Comparison of ENCODE assay signal across 8 cellular contexts in the genomic region with DNA sequence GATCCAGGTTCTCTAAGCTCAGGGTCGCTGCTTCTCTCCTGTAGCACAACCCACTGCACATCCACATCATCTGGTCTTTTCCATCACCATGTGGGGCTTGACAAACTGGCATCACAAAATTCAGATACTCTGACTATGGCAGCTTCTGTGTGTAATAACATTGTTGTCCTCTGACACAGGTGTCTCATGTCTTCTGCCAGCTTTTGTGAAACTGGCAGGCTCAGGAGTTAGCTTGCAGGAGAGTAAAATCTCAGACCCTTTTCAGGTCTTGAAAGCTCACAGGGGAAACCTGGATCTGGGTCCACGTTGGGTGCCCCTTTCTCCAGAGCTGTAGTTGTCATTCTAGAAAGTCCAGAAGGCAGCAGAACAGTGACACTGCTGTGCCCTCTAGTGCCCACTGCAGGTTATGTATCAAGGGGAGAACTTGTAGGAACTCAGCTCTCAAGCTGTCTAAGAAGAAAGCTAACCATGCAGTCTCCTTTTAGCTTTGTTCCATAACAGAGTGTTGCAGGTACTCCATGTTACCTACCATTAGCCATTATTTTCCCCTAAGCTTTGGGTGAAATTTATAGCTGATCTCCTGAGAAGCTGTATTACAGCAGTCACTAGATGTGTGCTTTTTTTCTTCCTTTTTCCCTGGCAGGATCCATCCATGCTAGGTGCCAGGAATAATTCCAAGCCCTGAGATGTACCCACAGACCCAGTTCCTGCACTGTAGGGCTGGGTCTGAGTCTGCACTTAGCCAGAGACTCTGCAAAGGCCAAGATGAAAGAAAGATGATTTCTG.
DNase-seq lines count a peak whose midpoint lies in the region; ATAC-seq, FAIRE-seq and TF ChIP-seq lines count a peak whose summit lies in the region.

No MANE protein-coding gene starts in this region.

- FAIRE-seq in small intestine (lab: Jason Lieb, UNC) = no peak

- CTCF ChIA-PET in activated CD4-positive, alpha-beta T cell treated with anti-CD3 and anti-CD28 coated beads for 36 hours (lab: Charles Lee) = interaction anchor here (0.6 to 0.7 kb wide), 2 partner anchors 10 to 1291 kb away, joined by 3 to 4 read pairs; no protein-coding TSS in a partner anchor

- POLR2A ChIA-PET in activated CD4-positive, alpha-beta T cell treated with anti-CD3 and anti-CD28 coated beads for 36 hours (lab: Charles Lee) = no interaction called here

- intact Hi-C loops in activated CD4-positive, alpha-beta T cell treated with anti-CD3 and anti-CD28 coated beads for 36 hours (cut with DNase I, micrococcal nuclease) = no loop called here

- no peaks in the 10 kb centered on the region for H3K4me1 ChIP-seq in small intestine (ENCODE audit: control insufficient read depth in 2 of 2, insufficient read depth in 1 of 2, low read depth in 1 of 2, low read length in 1 of 2)

- no peak overlapping the region for H3K27ac Mint-ChIP-seq in activated CD4-positive, alpha-beta T cell treated with anti-CD3 and anti-CD28 coated beads for 36 hours
- H3K27ac Mint-ChIP-seq in chondrocyte (ENCODE audit: unreplicated experiment) = no peak overlapping the region

- no peaks in the 10 kb centered on the region for H3K27me3 Mint-ChIP-seq in activated CD4-positive, alpha-beta T cell treated with anti-CD3 and anti-CD28 coated beads for 36 hours
- no peaks in the 10 kb centered on the region for H3K27me3 Mint-ChIP-seq in chondrocyte (ENCODE audit: low read depth)

- WGBS in small intestine, 3 donors = 7 to 21% (median 11%) methylated on average over 2 of the region's 2 CpGs

- no peaks in the 10 kb centered on the region for H3K36me3 ChIP-seq in small intestine (ENCODE audit: control insufficient read depth in 2 of 2, insufficient read depth in 2 of 2, low read length in 2 of 2)

- H3K9me3 ChIP-seq in small intestine (ENCODE audit: control insufficient read depth, low read depth) = no peaks in the 10 kb centered on the region

- no peak overlapping the region for H3K4me3 ChIP-seq in small intestine (ENCODE audit: low read depth in 1 of 2, low read length in 2 of 2)

- TF ChIP-seq CTCF in chondrocyte (IDR thresholded peaks at IDR 0.05) = peak; percentile 37

- H3K27ac ChIP-seq in small intestine (ENCODE audit: low read depth in 1 of 2, low read length in 1 of 2) = no peak overlapping the region

- peaks cover 7% of the 10 kb centered on the region for H3K36me3 Mint-ChIP-seq in activated CD4-positive, alpha-beta T cell treated with anti-CD3 and anti-CD28 coated beads for 36 hours (ENCODE audit: low read depth)
- no peaks in the 10 kb centered on the region for H3K36me3 Mint-ChIP-seq in chondrocyte (ENCODE audit: low read depth)

- peak; percentile 5 for DNase-seq in activated CD4-positive, alpha-beta T cell treated with anti-CD3 and anti-CD28 coated beads for 36 hours
- DNase-seq in activated CD4-positive, alpha-beta T cell treated with anti-CD3 and anti-CD28 coated beads for 1 hour = no peak
- peak; percentile 76 to 85 for DNase-seq in Kasumi-1 (lab: John Stamatoyannopoulos, UW)
- DNase-seq in chondrocyte (ENCODE audit: low spot score) = no peak
- peak; percentile 1 for DNase-seq in small intestine
- DNase-seq in activated CD4-positive, alpha-beta T cell treated with anti-CD3 and anti-CD28 coated beads, Interleukin-2, amount 50 U/mL, for 48 hours = no peak

- H3K27me3 ChIP-seq in small intestine (ENCODE audit: control insufficient read depth in 2 of 2, insufficient read depth in 2 of 2, low read length in 2 of 2) = no peaks in the 10 kb centered on the region

- no peak overlapping the region for H3K4me3 Mint-ChIP-seq in activated CD4-positive, alpha-beta T cell treated with anti-CD3 and anti-CD28 coated beads for 36 hours
- H3K4me3 Mint-ChIP-seq in chondrocyte (ENCODE audit: unreplicated experiment) = no peak overlapping the region

- peaks cover 25% of the 10 kb centered on the region for H3K9me3 Mint-ChIP-seq in activated CD4-positive, alpha-beta T cell treated with anti-CD3 and anti-CD28 coated beads for 36 hours (ENCODE audit: low read depth)
- H3K9me3 Mint-ChIP-seq in chondrocyte (ENCODE audit: low read depth) = peaks cover 42% of the 10 kb centered on the region

- ATAC-seq in activated CD4-positive, alpha-beta T cell treated with anti-CD3 and anti-CD28 coated beads for 36 hours = no peak
- ATAC-seq in GM21526 (IDR thresholded peaks at IDR 0.05; ENCODE audit: low FRiP score, unreplicated experiment) (no peak), GM21423 (IDR thresholded peaks at IDR 0.05; ENCODE audit: unreplicated experiment) (no peak)

- H3K4me1 Mint-ChIP-seq in activated CD4-positive, alpha-beta T cell treated with anti-CD3 and anti-CD28 coated beads for 36 hours = no peaks in the 10 kb centered on the region
- H3K4me1 Mint-ChIP-seq in chondrocyte (ENCODE audit: low read depth) = no peaks in the 10 kb centered on the region

Comparison
In these comparisons a context has a peak if more than half of its experiments do, and no peak if none do; other contexts are left out.
1. DNase-seq: peak in activated CD4-positive, alpha-beta T cell treated with anti-CD3 and anti-CD28 coated beads for 36 hours (single experiment), Kasumi-1 (2 of 2) and small intestine (single experiment); none in activated CD4-positive, alpha-beta T cell treated with anti-CD3 and anti-CD28 coated beads for 1 hour (single experiment), chondrocyte (single experiment) and activated CD4-positive, alpha-beta T cell treated with anti-CD3 and anti-CD28 coated beads, Interleukin-2, amount 50 U/mL, for 48 hours (0 of 2).